11 cellular contexts compared by ENCODE assay signal in genomic region chr19:1935484-1936208, GRCh38. TPM values are rescaled to one million over a fixed set of nuclear protein-coding genes. Genes with fewer than 3 reads are reported as not detected.
DNase-seq lines count a peak whose midpoint lies in the region; ATAC-seq and TF ChIP-seq lines count a peak whose summit lies in the region.
"Had no signal": no experiment of that assay in that cellular context is flagged by ENCODE, and none has a peak within 500 bp of the region (broad histone marks: within the 10 kb centered on the region; RNA-seq: fewer than 3 reads in every experiment).

No MANE protein-coding gene starts in this region.

- H3K4me1 Mint-ChIP-seq in central memory CD8-positive, alpha-beta T cell: peaks cover 30% of the 10 kb centered on the region
- H3K4me1 Mint-ChIP-seq in T-helper 17 cell: peaks cover 22% of the 10 kb centered on the region

- DNase-seq in NCI-H146 (lab: John Stamatoyannopoulos, UW) (peak; percentile 8), NCI-H146 treated with DMSO at 0.1 percent for 48 hours (lab: John Stamatoyannopoulos, UW; ENCODE audit: unreplicated experiment) (no peak), NB4 (ENCODE audit: low read depth) (peak; percentile 58), trophoblast cell (peak in 1 of 2 donors; percentile 9), T-helper 17 cell (no peak)
- DNase-seq in central memory CD8-positive, alpha-beta T cell (ENCODE audit: low spot score in 2 of 2): no peak
- no peak for DNase-seq in effector CD4-positive, alpha-beta T cell
- DNase-seq: kidney glomerular epithelial cell, NCI-H69 had no signal

- H3K4me3 ChIP-seq in NB4 (ENCODE audit: low read depth, low read length) (no peak overlapping the region), trophoblast cell (ENCODE audit: low read depth, low read length) (peak overlapping the region; percentile 17)

- peaks cover 0 to 2% of the 10 kb centered on the region in 2 experiments for H3K36me3 ChIP-seq in trophoblast cell (ENCODE audit: control insufficient read depth in 1 of 2, insufficient read depth in 2 of 2, low read length in 2 of 2)

- TF ChIP-seq POLR2A in NB4 (IDR thresholded peaks at IDR 0.05; ENCODE audit: extremely low read depth, insufficient read length): no peak

- no peak overlapping the region for H2BK120ac ChIP-seq in trophoblast cell (ENCODE audit: insufficient read depth, low read length, poor library complexity)

- H3K4me2 ChIP-seq in trophoblast cell (ENCODE audit: low read length): no peak overlapping the region

- no peak overlapping the region for H3K4ac ChIP-seq in trophoblast cell (ENCODE audit: low read depth, low read length)

- no peaks in the 10 kb centered on the region for H3K9me3 Mint-ChIP-seq in central memory CD8-positive, alpha-beta T cell
- H3K9me3 Mint-ChIP-seq: activated naive CD4-positive, alpha-beta T cell treated with anti-CD3 and anti-CD28 coated beads, Interleukin-2, amount 50 U/mL, for 24 hours had no signal

- no peaks in the 10 kb centered on the region for H3K27me3 ChIP-seq in trophoblast cell (ENCODE audit: insufficient read depth, low read length)

- peaks cover 9% of the 10 kb centered on the region for H3K79me1 ChIP-seq in trophoblast cell (ENCODE audit: low read length)

- no peak overlapping the region for H4K12ac ChIP-seq in trophoblast cell (ENCODE audit: low read depth, low read length)

- WGBS in trophoblast cell (ENCODE audit: extremely low coverage, insufficient coverage, insufficient read length): no CpG with 5 or more reads among the region's 11 CpGs

- no peak overlapping the region for H3K18ac ChIP-seq in trophoblast cell (ENCODE audit: low read length)

- H3K9ac ChIP-seq in trophoblast cell (ENCODE audit: low read length): no peak overlapping the region

- H2AK5ac ChIP-seq in trophoblast cell (ENCODE audit: low read length): no peak overlapping the region

- H4K8ac ChIP-seq in trophoblast cell (ENCODE audit: low read depth, low read length): no peak overlapping the region

- H3K4me1 ChIP-seq in trophoblast cell (ENCODE audit: control insufficient read depth in 1 of 2, insufficient read depth in 2 of 2, low read length in 2 of 2): peaks cover 9 to 14% of the 10 kb centered on the region in 2 experiments

- H3K4me3 Mint-ChIP-seq in central memory CD8-positive, alpha-beta T cell: no peak overlapping the region
- H3K4me3 Mint-ChIP-seq in T-helper 17 cell: no peak overlapping the region
- H3K4me3 Mint-ChIP-seq: activated naive CD4-positive, alpha-beta T cell treated with anti-CD3 and anti-CD28 coated beads, Interleukin-2, amount 50 U/mL, for 24 hours had no signal

- no peak overlapping the region for H2BK12ac ChIP-seq in trophoblast cell (ENCODE audit: low read length)

- peaks cover 18% of the 10 kb centered on the region for H3K36me3 Mint-ChIP-seq in central memory CD8-positive, alpha-beta T cell (ENCODE audit: insufficient read depth)
- H3K36me3 Mint-ChIP-seq in T-helper 17 cell (ENCODE audit: low read depth): peaks cover 3% of the 10 kb centered on the region
- H3K36me3 Mint-ChIP-seq: activated naive CD4-positive, alpha-beta T cell treated with anti-CD3 and anti-CD28 coated beads, Interleukin-2, amount 50 U/mL, for 24 hours had no signal

- H3K14ac ChIP-seq in trophoblast cell (ENCODE audit: low read length): no peak overlapping the region

- no peak for ATAC-seq in central memory CD8-positive, alpha-beta T cell (replicated peaks; ENCODE audit: extremely low read depth, poor library complexity, severe bottlenecking)
- no peak for ATAC-seq in T-helper 17 cell
- ATAC-seq in HG02884 (IDR thresholded peaks at IDR 0.05; ENCODE audit: unreplicated experiment): no peak

- TF ChIP-seq CTCF in NB4 (IDR thresholded peaks at IDR 0.05; ENCODE audit: low read depth, low read length): no peak

- H4K91ac ChIP-seq in trophoblast cell (ENCODE audit: low read depth, low read length): no peak overlapping the region

- peak overlapping the region; percentile 1 for H3K27ac Mint-ChIP-seq in central memory CD8-positive, alpha-beta T cell (ENCODE audit: low read depth)
- H3K27ac Mint-ChIP-seq in T-helper 17 cell: no peak overlapping the region
- H3K27ac Mint-ChIP-seq: activated naive CD4-positive, alpha-beta T cell treated with anti-CD3 and anti-CD28 coated beads, Interleukin-2, amount 50 U/mL, for 24 hours had no signal

- no peak overlapping the region for H2BK5ac ChIP-seq in trophoblast cell (ENCODE audit: low read depth, low read length, poor library complexity)

- no peak overlapping the region for H3K23ac ChIP-seq in trophoblast cell (ENCODE audit: low read length)

- peaks cover 7% of the 10 kb centered on the region for H3K9me3 ChIP-seq in trophoblast cell (ENCODE audit: insufficient read depth, low read depth, low read length)
- H3K9me3 ChIP-seq in T-helper 17 cell (ENCODE audit: control insufficient read depth, low read length, poor library complexity, severe bottlenecking): no peaks in the 10 kb centered on the region

- no peak overlapping the region for H3K27ac ChIP-seq in trophoblast cell (ENCODE audit: low read depth, low read length)

- peaks cover 5% of the 10 kb centered on the region for H3K79me2 ChIP-seq in trophoblast cell (ENCODE audit: control insufficient read depth, insufficient read depth, low read length, poor library complexity)

- H3K27me3 Mint-ChIP-seq in central memory CD8-positive, alpha-beta T cell: no peaks in the 10 kb centered on the region
- no peaks in the 10 kb centered on the region for H3K27me3 Mint-ChIP-seq in T-helper 17 cell
- H3K27me3 Mint-ChIP-seq: activated naive CD4-positive, alpha-beta T cell treated with anti-CD3 and anti-CD28 coated beads, Interleukin-2, amount 50 U/mL, for 24 hours had no signal

- no peak overlapping the region for H2AFZ ChIP-seq in trophoblast cell (ENCODE audit: insufficient read depth, low read length, poor library complexity)

RNA-seq across cellular contexts. Expression of gene CSNK1G2, which starts 5.3 kb away (rescaled TPM):
- polyA plus RNA-seq in trophoblast cell (2013): 92.2 and 93.2 TPM in 2 replicates
- total RNA-seq in T-helper 17 cell: 100 to 1,000 TPM; 110 to 117 TPM

RNA-seq across cellular contexts. Expression of gene ADAT3, which starts 30.4 kb away (rescaled TPM):
- polyA plus RNA-seq in trophoblast cell (2013): 10.9 and 12.1 TPM in 2 replicates
- total RNA-seq in T-helper 17 cell: 1 to 10 TPM; 6.4 to 8.5 TPM

RNA-seq across cellular contexts. Expression of gene SCAMP4, which starts 30.4 kb away (rescaled TPM):
- polyA plus RNA-seq in trophoblast cell (2013): 70.2 and 70.3 TPM in 2 replicates
- total RNA-seq in T-helper 17 cell: 10 to 100 TPM; 19.2 to 20.7 TPM

RNA-seq across cellular contexts. Expression of gene ABHD17A, which starts 50.4 kb away (rescaled TPM):
- polyA plus RNA-seq in trophoblast cell (2013): 55.3 and 58.0 TPM in 2 replicates
- 100 to 1,000 TPM; 121 to 125 TPM for total RNA-seq in T-helper 17 cell

Comparison
In these comparisons a context has a peak if more than half of its experiments do, and no peak if none do; other contexts are left out.
1. DNase-seq: peak in NCI-H146 (single experiment) and NB4 (single experiment); none in NCI-H146 treated with DMSO at 0.1 percent for 48 hours (single experiment), central memory CD8-positive, alpha-beta T cell (0 of 2), T-helper 17 cell (0 of 3) and effector CD4-positive, alpha-beta T cell (single experiment).